1 cellular context compared by ENCODE assay signal in the genomic region with DNA sequence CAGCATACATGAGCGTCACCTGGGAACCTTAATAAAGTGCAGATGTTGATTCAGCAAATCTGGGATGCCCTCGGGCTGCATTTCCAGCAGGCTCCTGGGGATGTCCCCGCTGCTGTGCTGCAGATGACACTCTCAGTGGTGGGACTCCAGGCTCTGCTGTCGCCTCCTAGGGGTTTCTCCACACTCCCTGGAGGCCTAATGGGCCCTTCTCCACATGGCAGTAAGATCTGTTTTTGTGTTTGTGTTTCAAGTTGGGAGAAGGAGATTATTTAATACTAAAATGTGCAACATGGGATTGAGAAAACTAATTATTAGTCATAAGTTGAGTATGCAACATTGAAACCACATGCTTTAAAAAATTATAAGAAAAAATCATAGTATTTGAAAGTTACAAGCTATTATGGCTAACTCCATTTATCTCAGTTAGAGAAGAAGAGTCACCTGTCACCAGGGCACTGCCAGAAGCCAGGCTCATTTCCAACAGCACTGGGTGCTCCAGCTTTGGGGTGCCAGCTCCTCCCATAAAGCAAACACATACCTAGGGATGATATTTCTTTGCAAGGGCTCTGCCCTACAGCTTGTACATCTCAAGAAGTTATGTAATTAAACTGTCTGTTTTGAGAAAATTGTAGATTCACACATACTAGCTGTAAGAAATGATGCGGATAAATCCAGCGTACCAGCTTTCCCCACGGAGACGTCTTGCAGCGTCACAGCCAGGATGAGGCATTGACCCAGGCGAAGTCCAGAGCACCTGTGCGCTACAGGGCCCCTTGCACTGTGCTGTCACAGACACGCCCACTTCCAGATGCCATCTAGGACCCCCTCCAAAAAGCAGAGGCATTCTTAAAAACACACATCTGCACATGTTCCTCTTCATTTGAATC.
A peak's percentile ranks its signal among the peaks of the same experiment; 100 is the strongest.
TF ChIP-seq lines count a peak whose summit lies in the region.

No MANE protein-coding gene starts in this region.

TF ChIP-seq in SK-N-SH, 30 proteins besides CTCF, POLR2A, EP300 and RAD21 (continued from another document):
- TF ChIP-seq POLR2AphosphoS5 (IDR thresholded peaks at IDR 0.05; ENCODE audit: low read depth, low read length) (no peak), ELF1 (IDR thresholded peaks at IDR 0.05) (no peak), CHD2 (IDR thresholded peaks at IDR 0.05; ENCODE audit: low read length, partially characterized antibody) (no peak), SMC3 (IDR thresholded peaks at IDR 0.05; ENCODE audit: low read depth, low read length) (0 out of 2 replicates have a peak, but pooled peaks have one; percentile 14), SIN3A (IDR thresholded peaks at IDR 0.05; ENCODE audit: borderline replicate concordance, low read depth, low read length) (no peak), GATA2 (CRISPR knock-in tag; IDR thresholded peaks at IDR 0.05) (no peak), RFX5 (IDR thresholded peaks at IDR 0.05; ENCODE audit: low read length) (peak; percentile 81), FOXJ3 (CRISPR knock-in tag; IDR thresholded peaks at IDR 0.05) (no peak), YY1 (IDR thresholded peaks at IDR 0.05; ENCODE audit: low read depth) (no peak), FOXM1 (IDR thresholded peaks at IDR 0.05; ENCODE audit: low read depth) (no peak), RXRA (IDR thresholded peaks at IDR 0.05; ENCODE audit: borderline replicate concordance, low read depth) (no peak), TCF12 (IDR thresholded peaks at IDR 0.05) (peak; percentile 29; the same call in 1 of the 2 replicates), JUND (IDR thresholded peaks at IDR 0.05) (peak; percentile 9; the same call in 1 of the 2 replicates), MXI1 (IDR thresholded peaks at IDR 0.05; ENCODE audit: low read depth, low read length) (no peak), EZH2phosphoT487 (IDR thresholded peaks at IDR 0.05; ENCODE audit: borderline replicate concordance, low read depth) (no peak), FOSL2 (IDR thresholded peaks at IDR 0.05; ENCODE audit: borderline replicate concordance, low read depth) (no peak), GABPA (IDR thresholded peaks at IDR 0.05; ENCODE audit: low read depth) (no peak), TAF1 (IDR thresholded peaks at IDR 0.05; ENCODE audit: borderline replicate concordance, low read depth, low read length) (no peak), RCOR1 (IDR thresholded peaks at IDR 0.05; ENCODE audit: low read length) (no peak)
- TF ChIP-seq, protein P1, sequence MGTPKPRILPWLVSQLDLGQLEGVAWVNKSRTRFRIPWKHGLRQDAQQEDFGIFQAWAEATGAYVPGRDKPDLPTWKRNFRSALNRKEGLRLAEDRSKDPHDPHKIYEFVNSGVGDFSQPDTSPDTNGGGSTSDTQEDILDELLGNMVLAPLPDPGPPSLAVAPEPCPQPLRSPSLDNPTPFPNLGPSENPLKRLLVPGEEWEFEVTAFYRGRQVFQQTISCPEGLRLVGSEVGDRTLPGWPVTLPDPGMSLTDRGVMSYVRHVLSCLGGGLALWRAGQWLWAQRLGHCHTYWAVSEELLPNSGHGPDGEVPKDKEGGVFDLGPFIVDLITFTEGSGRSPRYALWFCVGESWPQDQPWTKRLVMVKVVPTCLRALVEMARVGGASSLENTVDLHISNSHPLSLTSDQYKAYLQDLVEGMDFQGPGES (IDR thresholded peaks at IDR 0.05; ENCODE audit: low read depth, low read length) = no peak
- TF ChIP-seq, protein P2, sequence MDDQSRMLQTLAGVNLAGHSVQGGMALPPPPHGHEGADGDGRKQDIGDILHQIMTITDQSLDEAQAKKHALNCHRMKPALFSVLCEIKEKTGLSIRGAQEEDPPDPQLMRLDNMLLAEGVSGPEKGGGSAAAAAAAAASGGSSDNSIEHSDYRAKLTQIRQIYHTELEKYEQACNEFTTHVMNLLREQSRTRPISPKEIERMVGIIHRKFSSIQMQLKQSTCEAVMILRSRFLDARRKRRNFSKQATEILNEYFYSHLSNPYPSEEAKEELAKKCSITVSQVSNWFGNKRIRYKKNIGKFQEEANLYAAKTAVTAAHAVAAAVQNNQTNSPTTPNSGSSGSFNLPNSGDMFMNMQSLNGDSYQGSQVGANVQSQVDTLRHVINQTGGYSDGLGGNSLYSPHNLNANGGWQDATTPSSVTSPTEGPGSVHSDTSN (IDR thresholded peaks at IDR 0.05) = peak; percentile 19; the same call in 1 of the 2 replicates
- TF ChIP-seq, protein P3, sequence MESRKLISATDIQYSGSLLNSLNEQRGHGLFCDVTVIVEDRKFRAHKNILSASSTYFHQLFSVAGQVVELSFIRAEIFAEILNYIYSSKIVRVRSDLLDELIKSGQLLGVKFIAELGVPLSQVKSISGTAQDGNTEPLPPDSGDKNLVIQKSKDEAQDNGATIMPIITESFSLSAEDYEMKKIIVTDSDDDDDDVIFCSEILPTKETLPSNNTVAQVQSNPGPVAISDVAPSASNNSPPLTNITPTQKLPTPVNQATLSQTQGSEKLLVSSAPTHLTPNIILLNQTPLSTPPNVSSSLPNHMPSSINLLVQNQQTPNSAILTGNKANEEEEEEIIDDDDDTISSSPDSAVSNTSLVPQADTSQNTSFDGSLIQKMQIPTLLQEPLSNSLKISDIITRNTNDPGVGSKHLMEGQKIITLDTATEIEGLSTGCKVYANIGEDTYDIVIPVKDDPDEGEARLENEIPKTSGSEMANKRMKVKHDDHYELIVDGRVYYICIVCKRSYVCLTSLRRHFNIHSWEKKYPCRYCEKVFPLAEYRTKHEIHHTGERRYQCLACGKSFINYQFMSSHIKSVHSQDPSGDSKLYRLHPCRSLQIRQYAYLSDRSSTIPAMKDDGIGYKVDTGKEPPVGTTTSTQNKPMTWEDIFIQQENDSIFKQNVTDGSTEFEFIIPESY (IDR thresholded peaks at IDR 0.05; ENCODE audit: borderline replicate concordance, low read depth) = no peak
- TF ChIP-seq, protein P4, sequence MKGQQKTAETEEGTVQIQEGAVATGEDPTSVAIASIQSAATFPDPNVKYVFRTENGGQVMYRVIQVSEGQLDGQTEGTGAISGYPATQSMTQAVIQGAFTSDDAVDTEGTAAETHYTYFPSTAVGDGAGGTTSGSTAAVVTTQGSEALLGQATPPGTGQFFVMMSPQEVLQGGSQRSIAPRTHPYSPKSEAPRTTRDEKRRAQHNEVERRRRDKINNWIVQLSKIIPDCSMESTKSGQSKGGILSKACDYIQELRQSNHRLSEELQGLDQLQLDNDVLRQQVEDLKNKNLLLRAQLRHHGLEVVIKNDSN (IDR thresholded peaks at IDR 0.05; ENCODE audit: borderline replicate concordance, low read depth) = no peak
- TF ChIP-seq, protein P5, sequence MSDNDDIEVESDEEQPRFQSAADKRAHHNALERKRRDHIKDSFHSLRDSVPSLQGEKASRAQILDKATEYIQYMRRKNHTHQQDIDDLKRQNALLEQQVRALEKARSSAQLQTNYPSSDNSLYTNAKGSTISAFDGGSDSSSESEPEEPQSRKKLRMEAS (IDR thresholded peaks at IDR 0.05; ENCODE audit: low read depth) = no peak
